17 cellular contexts compared by ENCODE assay signal in genomic region chr4:113628711-113629110, GRCh38.
DNase-seq lines count a peak whose midpoint lies in the region; ATAC-seq and TF ChIP-seq lines count a peak whose summit lies in the region.
"Had no signal": no experiment of that assay in that cellular context is flagged by ENCODE, and none has a peak within 500 bp of the region (broad histone marks: within the 10 kb centered on the region; RNA-seq: fewer than 3 reads in every experiment).

No MANE protein-coding gene starts in this region.

- 36 to 54% (median 44%) methylated on average over 1 of the region's 1 CpG for WGBS in heart left ventricle, 4 donors

- H3K27me3 ChIP-seq in heart left ventricle = no peaks in the 10 kb centered on the region
- H3K27me3 ChIP-seq in BLaER1 treated with 17β-estradiol and CSF1 and Interleukin-3, amounts not matched to agents 10 nM and 100 nM = no peaks in the 10 kb centered on the region

- ATAC-seq in heart left ventricle = no peak
- ATAC-seq in Right ventricle myocardium inferior = no peak

- no peak overlapping the region for H3K4me3 ChIP-seq in heart left ventricle
- no peak overlapping the region for H3K4me3 ChIP-seq in BLaER1 treated with 17β-estradiol and CSF1 and Interleukin-3, amounts not matched to agents 10 nM and 100 nM

- H3K4me2 ChIP-seq in BLaER1 treated with 17β-estradiol and CSF1 and Interleukin-3, amounts not matched to agents 10 nM and 100 nM = peak overlapping the region in 6 of 11 experiments; percentile 7 to 58 (median 32); a peak in 9 of 22 replicates

- H3K9ac ChIP-seq in BLaER1 treated with 17β-estradiol and CSF1 and Interleukin-3, amounts not matched to agents 10 nM and 100 nM = no peak overlapping the region; a peak in 1 of 22 replicates

- peak overlapping the region in 10 of 12 donors; percentile 12 to 65 (median 49) for H3K27ac ChIP-seq in heart left ventricle
- H3K27ac ChIP-seq in BLaER1 treated with 17β-estradiol and CSF1 and Interleukin-3, amounts not matched to agents 10 nM and 100 nM = 0 out of 22 replicates have a peak overlapping the region, but pooled peaks of 1 of the 11 experiments have one; percentile 36
- H3K27ac ChIP-seq in VCaP = peak overlapping the region; percentile 44; the same call in 1 of the 2 replicates
- H3K27ac ChIP-seq: 22Rv1 had no signal

- H3K36me3 ChIP-seq in heart left ventricle = no peaks in the 10 kb centered on the region
- peaks cover 0 to 46% (median 25%) of the 10 kb centered on the region in 11 experiments; a peak in 14 of 22 replicates for H3K36me3 ChIP-seq in BLaER1 treated with 17β-estradiol and CSF1 and Interleukin-3, amounts not matched to agents 10 nM and 100 nM

- intact Hi-C loops in heart left ventricle (cut with DNase I) (no loop called here), Right ventricle myocardium inferior (cut with DNase I) (no loop called here)

- H3K9me3 ChIP-seq in heart left ventricle = no peaks in the 10 kb centered on the region
- peaks cover 0 to 13% (median 0%) of the 10 kb centered on the region in 11 experiments; a peak in 5 of 22 replicates for H3K9me3 ChIP-seq in BLaER1 treated with 17β-estradiol and CSF1 and Interleukin-3, amounts not matched to agents 10 nM and 100 nM (replicated peaks in 1 of 11)

- TF ChIP-seq POLR2A in heart left ventricle (IDR thresholded peaks at IDR 0.05) = no peak

- H3K4me1 ChIP-seq in heart left ventricle = peaks cover 0 to 64% (median 20%) of the 10 kb centered on the region in 12 donors
- peaks cover 0 to 73% (median 25%) of the 10 kb centered on the region in 10 experiments; a peak in 12 of 20 replicates for H3K4me1 ChIP-seq in BLaER1 treated with 17β-estradiol and CSF1 and Interleukin-3, amounts not matched to agents 10 nM and 100 nM

- H4K20me1 ChIP-seq in BLaER1 treated with 17β-estradiol and CSF1 and Interleukin-3, amounts not matched to agents 10 nM and 100 nM = peaks cover 0 to 81% (median 0%) of the 10 kb centered on the region in 11 experiments; a peak in 7 of 22 replicates

- TF ChIP-seq CTCF in heart left ventricle (IDR thresholded peaks at IDR 0.05) (no peak), VCaP (conservative IDR thresholded peaks at IDR 0.05) (no peak)

- DNase-seq in heart left ventricle = no peak
- no peak for DNase-seq in Right ventricle myocardium inferior (ENCODE audit: missing footprints)
- no peak for DNase-seq in dermis blood vessel endothelial cell
- no peak for DNase-seq in activated CD4-positive, alpha-beta T cell treated with anti-CD3 and anti-CD28 coated beads for 1 hour
- no peak for DNase-seq in globus pallidus (ENCODE audit: low spot score)
- DNase-seq: CD4-positive, CD25-positive, alpha-beta regulatory T cell; CD8-positive, alpha-beta memory T cell; COR-L47; DMS 273 treated with DMSO at 0.1 percent for 48 hours; DMS53; DND-41; EL; H9; IMR-90 had no signal
